35 cellular contexts compared by ENCODE assay signal in genomic region chr16:22903716-22904115, GRCh38.
"Had no signal": no experiment of that assay in that cellular context is flagged by ENCODE, and none has a peak within 500 bp of the region (broad histone marks: within the 10 kb centered on the region; RNA-seq: fewer than 3 reads in every experiment).

No MANE protein-coding gene starts in this region.

- H3K9me3 ChIP-seq: MG63 had no signal

- H3K36me3 ChIP-seq: MG63 had no signal

- H3K4me2 ChIP-seq: KMS-11 had no signal

- H3K27ac ChIP-seq: KMS-11 had no signal

- DNase-seq: Karpas-422, Kasumi-1, KBM-7, KG1, MG63, MM.1S, MV-4-11, NCI-H1048, NCI-H1092, NCI-H1092 treated with DMSO at 0.1 percent for 48 hours, NCI-H1105, NCI-H1105 treated with DMSO at 0.1 percent for 48 hours, NCI-H1417, NCI-H1417 treated with DMSO at 0.1 percent for 48 hours, NCI-H1436, NCI-H1436 treated with DMSO at 0.1 percent for 48 hours, NCI-H146, NCI-H1694, NCI-H1694 treated with DMSO at 0.1 percent for 48 hours, NCI-H187, NCI-H187 treated with DMSO at 0.1 percent for 48 hours, NCI-H1930, NCI-H2029, NCI-H2029 treated with DMSO at 0.1 percent for 48 hours, NCI-H2081, NCI-H2081 treated with DMSO at 0.1 percent for 48 hours, NCI-H2107, NCI-H2171, NCI-H2171 treated with DMSO at 0.1 percent for 48 hours, NCI-H2227 treated with DMSO at 0.1 percent for 48 hours, NCI-H226, NCI-H345, NCI-H446, NCI-H446 treated with DMSO at 0.1 percent for 48 hours had no signal

- H3K9ac ChIP-seq: KMS-11 had no signal

- H3K4me3 ChIP-seq: MG63 had no signal
